22 cellular contexts compared by ENCODE assay signal in genomic region chr10:117271427-117271826, GRCh38. TPM values are rescaled to one million over a fixed set of nuclear protein-coding genes. Genes with fewer than 3 reads are reported as not detected.
DNase-seq lines count a peak whose midpoint lies in the region; ATAC-seq, FAIRE-seq and TF ChIP-seq lines count a peak whose summit lies in the region.
"Had no signal": no experiment of that assay in that cellular context is flagged by ENCODE, and none has a peak within 500 bp of the region (broad histone marks: within the 10 kb centered on the region; RNA-seq: fewer than 3 reads in every experiment).

No MANE protein-coding gene starts in this region.

- H3K27ac ChIP-seq in keratinocyte (ENCODE audit: control insufficient read depth, insufficient read depth, low read length) = no peak overlapping the region
- H3K27ac ChIP-seq: cardiac muscle cell, left lung, right atrium auricular region, SK-N-MC, suprapubic skin had no signal

- no peak for TF ChIP-seq CTCF in AG10803 (conservative IDR thresholded peaks at IDR 0.05; ENCODE audit: low read length)
- no peak for TF ChIP-seq CTCF in astrocyte of the spinal cord (IDR thresholded peaks at IDR 0.05; ENCODE audit: low read depth, low read length)
- TF ChIP-seq CTCF in keratinocyte (optimal IDR thresholded peaks at IDR 0.05 in 1 of 3, IDR thresholded peaks at IDR 0.05 in 1 of 3, conservative IDR thresholded peaks at IDR 0.05 in 1 of 3; ENCODE audit: extremely low read depth in 1 of 3, insufficient read depth in 2 of 3, low read length in 3 of 3) = no peak
- no peak for TF ChIP-seq CTCF in GM10248 (IDR thresholded peaks at IDR 0.05; ENCODE audit: control extremely low read depth, extremely low read depth, low read depth, missing control alignments)

- DNase-seq in AG10803 (ENCODE audit: low read depth) (peak; percentile 20), LHCN-M2 (ENCODE audit: low read depth) (peak; percentile 3), astrocyte of the spinal cord (ENCODE audit: low read depth, low spot score) (peak; percentile 10), keratinocyte (ENCODE audit: low read depth, low spot score) (no peak), NCI-H187 treated with DMSO at 0.1 percent for 48 hours (lab: John Stamatoyannopoulos, UW) (no peak), GM10248 (ENCODE audit: extremely low spot score) (no peak), NK-92 (lab: John Stamatoyannopoulos, UW; ENCODE audit: unreplicated experiment) (no peak)
- DNase-seq: activated CD4-positive, alpha-beta T cell treated with anti-CD3 and anti-CD28 coated beads for 1 hour; CD4-positive, CD25-positive, alpha-beta regulatory T cell; DMS153; left lung; mucosa of descending colon; NCI-H1417; NCI-H526 treated with DMSO at 0.1 percent for 48 hours; T1000 had no signal

- no peaks in the 10 kb centered on the region for H3K9me3 ChIP-seq in keratinocyte (ENCODE audit: control insufficient read depth, low read depth, low read length)
- H3K9me3 ChIP-seq: left lung, mucosa of descending colon, right atrium auricular region, suprapubic skin had no signal

- CTCF ChIA-PET in GM10248 (lab: Yijun Ruan, JAX) = no interaction called here

- H3K9ac ChIP-seq in keratinocyte (ENCODE audit: control insufficient read depth, extremely low read depth, insufficient read depth, low read length) = no peak overlapping the region

- no peak overlapping the region for H2AFZ ChIP-seq in keratinocyte (ENCODE audit: control insufficient read depth, low read length)

- FAIRE-seq in keratinocyte (lab: Jason Lieb, UNC) = peak; percentile 60

- dilution Hi-C loops in keratinocyte (cut with MboI; ENCODE audit: extremely low pct_ligation_motif_present, low sequenced_read_pairs) = no loop called here

- no peaks in the 10 kb centered on the region for H3K27me3 ChIP-seq in keratinocyte (ENCODE audit: control insufficient read depth, extremely low read depth, insufficient read depth, low read length)
- H3K27me3 ChIP-seq: cardiac muscle cell, left lung, right atrium auricular region, suprapubic skin had no signal

- H4K20me1 ChIP-seq in keratinocyte (ENCODE audit: control insufficient read depth, extremely low read depth, insufficient read depth, low read length) = no peaks in the 10 kb centered on the region

- H3K36me3 ChIP-seq in keratinocyte (ENCODE audit: control insufficient read depth in 2 of 2, extremely low read depth in 1 of 2, insufficient read depth in 2 of 2, low read length in 2 of 2) = no peaks in the 10 kb centered on the region
- H3K36me3 ChIP-seq: cardiac muscle cell, left lung, right atrium auricular region, suprapubic skin had no signal

- H3K4me1 ChIP-seq in keratinocyte (ENCODE audit: control insufficient read depth, extremely low read depth, insufficient read depth, low read length) = peaks cover 10% of the 10 kb centered on the region
- H3K4me1 ChIP-seq: left lung, right atrium auricular region, suprapubic skin had no signal

- POLR2A ChIA-PET in GM10248 (lab: Yijun Ruan, JAX) = no interaction called here

- no peak overlapping the region for H3K4me2 ChIP-seq in keratinocyte (ENCODE audit: control insufficient read depth, extremely low read depth, insufficient read depth, low read depth, low read length)

- in situ Hi-C loops in astrocyte of the spinal cord (cut with HindIII; ENCODE audit: low sequenced_read_pairs) = no loop called here

- H3K79me2 ChIP-seq in keratinocyte (ENCODE audit: control insufficient read depth, insufficient read depth, low read length) = no peaks in the 10 kb centered on the region

- no peak overlapping the region for H3K4me3 ChIP-seq in AG10803 (ENCODE audit: low read length)
- H3K4me3 ChIP-seq in astrocyte of the spinal cord (ENCODE audit: low read depth, low read length) = no peak overlapping the region
- no peak overlapping the region for H3K4me3 ChIP-seq in keratinocyte (ENCODE audit: control insufficient read depth in 2 of 3, extremely low read depth in 1 of 3, insufficient read depth in 2 of 3, low read depth in 1 of 3, low read length in 3 of 3)
- H3K4me3 ChIP-seq: cardiac muscle cell, left lung, mucosa of descending colon, right atrium auricular region, SK-N-MC, suprapubic skin had no signal

- no peak for ATAC-seq in GM21717 (IDR thresholded peaks at IDR 0.05; ENCODE audit: unreplicated experiment)
- ATAC-seq: left lung had no signal

- H3K9me1 ChIP-seq in keratinocyte (ENCODE audit: control insufficient read depth, extremely low read depth, insufficient read depth, low read length) = no peaks in the 10 kb centered on the region

RNA-seq across cellular contexts. Expression of gene SLC18A2, which starts 30.5 kb away (rescaled TPM):
- total RNA-seq in LHCN-M2 (2014; rRNA removed) = not detected in 2 replicates
- 0.01 TPM for polyA plus RNA-seq in LHCN-M2 (2012)
- polyA plus RNA-seq in keratinocyte = not detected in 3 replicates
- not detected for polyA plus RNA-seq in keratinocyte (2011; ENCODE audit: low read depth)
- not detected in 2 replicates for polyA plus RNA-seq in keratinocyte (2011; cell fraction: cytosol; rRNA removed)
- not detected in 2 replicates for polyA plus RNA-seq in keratinocyte (2011; cell fraction: nucleus; rRNA removed)
- not detected in 2 replicates for polyA plus RNA-seq in keratinocyte (2012; ENCODE audit: low replicate concordance)
- not detected in 3 replicates for polyA minus RNA-seq in keratinocyte
- polyA minus RNA-seq in keratinocyte (2011; cell fraction: cytosol; rRNA and poly(A)+ RNA removed) = not detected
- polyA minus RNA-seq in keratinocyte (2011; cell fraction: nucleus; rRNA and poly(A)+ RNA removed) = not detected in 2 replicates
- total RNA-seq: activated T-helper 1 cell treated with anti-CD3 and anti-CD28 coated beads, Interleukin-12 subunit alpha, Interleukin-12 subunit beta, Interleukin-2, Interleukin-4 antibody, amounts not matched to agents 30 ng/mL and 10 ng/mL and 1 ng/mL, durations not matched to agents 14 hours and 24 hours and 36 hours; dermis microvascular lymphatic vessel endothelial cell had no signal

Comparison
In these comparisons a context has a peak if more than half of its experiments do, and no peak if none do; other contexts are left out.
1. DNase-seq: peak in AG10803 (single experiment), LHCN-M2 (single experiment) and astrocyte of the spinal cord (single experiment); none in keratinocyte (single experiment), NCI-H187 treated with DMSO at 0.1 percent for 48 hours (single experiment), GM10248 (single experiment) and NK-92 (single experiment).